Comparison of ENCODE assay signal across 1 cellular context in the genomic region with DNA sequence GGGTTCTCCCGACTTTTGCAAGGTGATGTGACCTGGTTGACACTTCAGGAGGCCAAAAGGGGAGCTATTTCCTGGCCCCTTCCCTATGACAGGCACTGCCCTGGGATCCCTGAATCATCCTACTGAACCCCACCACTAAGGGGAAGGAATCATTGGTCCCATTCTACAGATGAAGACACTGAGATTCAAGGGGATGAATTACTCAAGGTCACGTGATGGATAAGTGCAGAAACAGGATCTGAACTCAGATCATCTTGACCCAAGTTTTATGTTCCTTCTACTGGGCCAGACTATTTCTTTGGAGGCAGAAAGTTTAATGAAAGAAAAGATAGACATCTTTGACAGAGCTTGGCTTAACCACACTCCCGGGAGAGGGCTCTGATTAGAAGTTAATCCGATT.
A peak's percentile ranks its signal among the peaks of the same experiment; 100 is the strongest.
TF ChIP-seq lines count a peak whose summit lies in the region.

No MANE protein-coding gene starts in this region.

TF ChIP-seq in HepG2, 621 proteins besides CTCF, POLR2A, EP300 and RAD21 (continued from another document):
- TF ChIP-seq, protein P1, sequence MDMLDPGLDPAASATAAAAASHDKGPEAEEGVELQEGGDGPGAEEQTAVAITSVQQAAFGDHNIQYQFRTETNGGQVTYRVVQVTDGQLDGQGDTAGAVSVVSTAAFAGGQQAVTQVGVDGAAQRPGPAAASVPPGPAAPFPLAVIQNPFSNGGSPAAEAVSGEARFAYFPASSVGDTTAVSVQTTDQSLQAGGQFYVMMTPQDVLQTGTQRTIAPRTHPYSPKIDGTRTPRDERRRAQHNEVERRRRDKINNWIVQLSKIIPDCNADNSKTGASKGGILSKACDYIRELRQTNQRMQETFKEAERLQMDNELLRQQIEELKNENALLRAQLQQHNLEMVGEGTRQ (IDR thresholded peaks at IDR 0.05; ENCODE audit: low read depth, low read length) = peak; percentile 44; the same call in 1 of the 2 replicates
- TF ChIP-seq, protein P1 (CRISPR knock-in tag; IDR thresholded peaks at IDR 0.05; ENCODE audit: borderline replicate concordance) = no peak
